20 cellular contexts compared by ENCODE assay signal in genomic region chr17:35750526-35751395, GRCh38. TPM values are rescaled to one million over a fixed set of nuclear protein-coding genes. Genes with fewer than 3 reads are reported as not detected.
DNase-seq lines count a peak whose midpoint lies in the region; ATAC-seq, FAIRE-seq and TF ChIP-seq lines count a peak whose summit lies in the region.
"Had no signal": no experiment of that assay in that cellular context is flagged by ENCODE, and none has a peak within 500 bp of the region (broad histone marks: within the 10 kb centered on the region; RNA-seq: fewer than 3 reads in every experiment).

No MANE protein-coding gene starts in this region.

- H3K56ac ChIP-seq in H9 (ENCODE audit: insufficient read length, low read depth, low read length) = no peak overlapping the region

- H3K27me3 Mint-ChIP-seq in activated CD4-positive, alpha-beta T cell treated with anti-CD3 and anti-CD28 coated beads, Interleukin-2, amount 10 ng/mL, durations not matched to agents 24 days and 14 days = peaks cover 40% of the 10 kb centered on the region
- H3K27me3 Mint-ChIP-seq in H9 (ENCODE audit: low read depth) (peaks cover 35% of the 10 kb centered on the region), WTC11 (ENCODE audit: low read depth) (peaks cover 36% of the 10 kb centered on the region)

- H2AFZ ChIP-seq in H9 (ENCODE audit: low read length) (no peak overlapping the region), keratinocyte (ENCODE audit: control insufficient read depth, low read length) (no peak overlapping the region)

- no peak overlapping the region for H2BK120ac ChIP-seq in H9 (ENCODE audit: low read depth, low read length, poor library complexity, severe bottlenecking)

- no peak overlapping the region for H3K18ac ChIP-seq in H9 (ENCODE audit: insufficient read length, low read depth, low read length)

- no peak overlapping the region for H3K9ac ChIP-seq in H9 (ENCODE audit: extremely low read depth, insufficient read length, low read length)
- no peak overlapping the region for H3K9ac ChIP-seq in keratinocyte (ENCODE audit: control insufficient read depth, extremely low read depth, insufficient read depth, low read length)

- H4K5ac ChIP-seq in H9 (ENCODE audit: insufficient read length, low read depth, low read length) = no peak overlapping the region

- H3K79me2 ChIP-seq in H9 (ENCODE audit: insufficient read depth, low read length) = no peaks in the 10 kb centered on the region
- no peaks in the 10 kb centered on the region for H3K79me2 ChIP-seq in keratinocyte (ENCODE audit: control insufficient read depth, insufficient read depth, low read length)

- intact Hi-C loops in activated CD4-positive, alpha-beta T cell treated with anti-CD3 and anti-CD28 coated beads, Interleukin-2, amount 10 ng/mL, durations not matched to agents 24 days and 14 days (cut with micrococcal nuclease) = no loop called here

- no peaks in the 10 kb centered on the region for H3K36me3 ChIP-seq in keratinocyte (ENCODE audit: control insufficient read depth in 2 of 2, extremely low read depth in 1 of 2, insufficient read depth in 2 of 2, low read length in 2 of 2)
- H3K36me3 ChIP-seq: colonic mucosa, upper lobe of left lung had no signal

- no peak overlapping the region for H3K4ac ChIP-seq in H9 (ENCODE audit: low read depth, low read length)

- TF ChIP-seq CTCF in H9 (conservative IDR thresholded peaks at IDR 0.05) (no peak), WTC11 (IDR thresholded peaks at IDR 0.05) (no peak), keratinocyte (optimal IDR thresholded peaks at IDR 0.05 in 1 of 3, IDR thresholded peaks at IDR 0.05 in 1 of 3, conservative IDR thresholded peaks at IDR 0.05 in 1 of 3; ENCODE audit: extremely low read depth in 1 of 3, insufficient read depth in 2 of 3, low read length in 3 of 3) (no peak)

- H3K27ac ChIP-seq in H9 (ENCODE audit: insufficient read length, low read depth, low read length) (no peak overlapping the region), keratinocyte (ENCODE audit: control insufficient read depth, insufficient read depth, low read length) (no peak overlapping the region)
- H3K27ac ChIP-seq: colonic mucosa, upper lobe of left lung had no signal

- no peak overlapping the region for H2BK20ac ChIP-seq in H9 (ENCODE audit: low read depth, low read length, poor library complexity, severe bottlenecking)

- no CpG with 5 or more reads among the region's 10 CpGs for WGBS in H9 (ENCODE audit: extremely low coverage, insufficient read length, low lambda C conversion rate)

- H3K4me1 ChIP-seq in H9 (ENCODE audit: insufficient read depth, low read length) (no peaks in the 10 kb centered on the region), keratinocyte (ENCODE audit: control insufficient read depth, extremely low read depth, insufficient read depth, low read length) (peaks cover 28% of the 10 kb centered on the region)
- H3K4me1 ChIP-seq: colonic mucosa had no signal

- no peak overlapping the region for H3T11ph ChIP-seq in H9 (ENCODE audit: low read length)

- dilution Hi-C loops in keratinocyte (cut with MboI; ENCODE audit: extremely low pct_ligation_motif_present, low sequenced_read_pairs) = no loop called here

- H3K4me1 Mint-ChIP-seq in activated CD4-positive, alpha-beta T cell treated with anti-CD3 and anti-CD28 coated beads, Interleukin-2, amount 10 ng/mL, durations not matched to agents 24 days and 14 days = peaks cover 18% of the 10 kb centered on the region
- peaks cover 20 to 33% of the 10 kb centered on the region in 2 experiments for H3K4me1 Mint-ChIP-seq in H9
- H3K4me1 Mint-ChIP-seq in WTC11 = peaks cover 26% of the 10 kb centered on the region

- H2BK15ac ChIP-seq in H9 (ENCODE audit: low read depth, low read length) = no peak overlapping the region

- ATAC-seq in WTC11 (no peak), HG02798 (IDR thresholded peaks at IDR 0.05; ENCODE audit: poor library complexity, unreplicated experiment) (no peak)
- ATAC-seq: stimulated activated memory B cell treated with anti-CD40 and anti-IgM and Interleukin-4, amounts not matched to agents 10 μg/mL and 1 μg/mL and 100 μg/mL, for 72 hours had no signal

- CTCF ChIA-PET in WTC11 (lab: Charles Lee) = interaction anchor here (0.6 to 8.3 kb wide), 15 partner anchors 10 to 828 kb away, joined by 3 to 100 read pairs (median 5); partner anchors contain the start of genes C17orf50, RASL10B and TAF15

- peaks cover 3% of the 10 kb centered on the region for H3K9me1 ChIP-seq in keratinocyte (ENCODE audit: control insufficient read depth, extremely low read depth, insufficient read depth, low read length)

- H4K91ac ChIP-seq in H9 (ENCODE audit: insufficient read length, low read depth, low read length) = no peak overlapping the region

- no peaks in the 10 kb centered on the region for H3K9me3 Mint-ChIP-seq in activated CD4-positive, alpha-beta T cell treated with anti-CD3 and anti-CD28 coated beads, Interleukin-2, amount 10 ng/mL, durations not matched to agents 24 days and 14 days
- H3K9me3 Mint-ChIP-seq in H9 (no peaks in the 10 kb centered on the region; a peak in 2 of 5 replicates), WTC11 (no peaks in the 10 kb centered on the region)
- H3K9me3 Mint-ChIP-seq: stimulated activated memory B cell treated with anti-CD40 and anti-IgM and Interleukin-4, amounts not matched to agents 10 μg/mL and 1 μg/mL and 100 μg/mL, for 72 hours had no signal

- no peak for FAIRE-seq in keratinocyte (lab: Jason Lieb, UNC)

- H4K8ac ChIP-seq in H9 (replicated peaks; ENCODE audit: insufficient read length, low read depth, low read length) = no peak overlapping the region

- H3K27ac Mint-ChIP-seq in activated CD4-positive, alpha-beta T cell treated with anti-CD3 and anti-CD28 coated beads, Interleukin-2, amount 10 ng/mL, durations not matched to agents 24 days and 14 days = no peak overlapping the region
- H3K27ac Mint-ChIP-seq in H9 = no peak overlapping the region
- no peak overlapping the region for H3K27ac Mint-ChIP-seq in WTC11
- H3K27ac Mint-ChIP-seq: activated CD4-positive, alpha-beta T cell treated with anti-CD3 and anti-CD28 coated beads for 36 hours; stimulated activated memory B cell treated with anti-CD40 and anti-IgM and Interleukin-4, amounts not matched to agents 10 μg/mL and 1 μg/mL and 100 μg/mL, for 72 hours had no signal

- no peaks in the 10 kb centered on the region for H3K79me1 ChIP-seq in H9 (ENCODE audit: insufficient read depth, low read depth, low read length, poor library complexity, severe bottlenecking)

- POLR2A ChIA-PET in WTC11 (lab: Charles Lee) = interaction anchor here (1.1 kb wide), 1 partner anchor 14 kb away, joined by 4 read pairs; no protein-coding TSS in a partner anchor

- no peaks in the 10 kb centered on the region for H4K20me1 ChIP-seq in H9 (ENCODE audit: control insufficient read depth, insufficient read depth, insufficient read length)
- H4K20me1 ChIP-seq in keratinocyte (ENCODE audit: control insufficient read depth, extremely low read depth, insufficient read depth, low read length) = no peaks in the 10 kb centered on the region

- no peak overlapping the region for H3K4me3 ChIP-seq in keratinocyte (ENCODE audit: control insufficient read depth in 2 of 3, extremely low read depth in 1 of 3, insufficient read depth in 2 of 3, low read depth in 1 of 3, low read length in 3 of 3)
- H3K4me3 ChIP-seq: colonic mucosa, skin epidermis had no signal

- peaks cover 7% of the 10 kb centered on the region; the same call in 1 of the 2 replicates for H3K27me3 ChIP-seq in H9 (ENCODE audit: insufficient read depth, low read length)
- H3K27me3 ChIP-seq in keratinocyte (ENCODE audit: control insufficient read depth, extremely low read depth, insufficient read depth, low read length) = no peaks in the 10 kb centered on the region

- H3K9me3 ChIP-seq in H9 (ENCODE audit: control insufficient read depth, low read depth, low read length) (no peaks in the 10 kb centered on the region), keratinocyte (ENCODE audit: control insufficient read depth, low read depth, low read length) (no peaks in the 10 kb centered on the region)
- H3K9me3 ChIP-seq: colonic mucosa, upper lobe of left lung had no signal

- H3K23ac ChIP-seq in H9 (ENCODE audit: insufficient read length, low read depth, low read length) = no peak overlapping the region

- H3K4me2 ChIP-seq in H9 (ENCODE audit: insufficient read depth, insufficient read length, low read length) = peak overlapping the region; percentile 11
- H3K4me2 ChIP-seq in keratinocyte (ENCODE audit: control insufficient read depth, extremely low read depth, insufficient read depth, low read depth, low read length) = peak overlapping the region; percentile 25

- H3K14ac ChIP-seq in H9 (ENCODE audit: insufficient read depth, low read length) = no peak overlapping the region; the same call in 1 of the 2 replicates

- H2AK5ac ChIP-seq in H9 (ENCODE audit: insufficient read length, low read length) = no peak overlapping the region

- H2BK12ac ChIP-seq in H9 (ENCODE audit: insufficient read length, low read depth, low read length) = no peak overlapping the region

- H2BK5ac ChIP-seq in H9 (ENCODE audit: insufficient read length, low read length) = no peak overlapping the region

- H3K4me3 Mint-ChIP-seq in activated CD4-positive, alpha-beta T cell treated with anti-CD3 and anti-CD28 coated beads, Interleukin-2, amount 10 ng/mL, durations not matched to agents 24 days and 14 days = peak overlapping the region; percentile 43
- H3K4me3 Mint-ChIP-seq in H9 (peak overlapping the region; percentile 48 to 67; a peak in 2 of 5 replicates), WTC11 (peak overlapping the region; percentile 65)
- H3K4me3 Mint-ChIP-seq: activated CD4-positive, alpha-beta T cell treated with anti-CD3 and anti-CD28 coated beads for 36 hours; stimulated activated memory B cell treated with anti-CD40 and anti-IgM and Interleukin-4, amounts not matched to agents 10 μg/mL and 1 μg/mL and 100 μg/mL, for 72 hours had no signal

- DNase-seq in activated CD4-positive, alpha-beta T cell treated with anti-CD3 and anti-CD28 coated beads, Interleukin-2, amount 10 ng/mL, durations not matched to agents 24 days and 14 days = no peak
- DNase-seq in activated CD4-positive, alpha-beta T cell treated with anti-CD3 and anti-CD28 coated beads, Interleukin-2, amount 50 U/mL, for 48 hours = no peak
- DNase-seq in H9 = no peak
- DNase-seq in WTC11 (ENCODE audit: low spot score) = no peak
- DNase-seq in keratinocyte (ENCODE audit: low read depth, low spot score) = no peak
- DNase-seq in activated effector memory CD4-positive, alpha-beta T cell treated with Interleukin-2 at 50 U/mL for 16 hours = no peak
- DNase-seq in DMS153 treated with DMSO at 0.1 percent for 48 hours (lab: John Stamatoyannopoulos, UW; ENCODE audit: unreplicated experiment) = no peak
- DNase-seq: colonic mucosa, GF-D8, SHP77 had no signal

- no peaks in the 10 kb centered on the region for H3K23me2 ChIP-seq in H9 (ENCODE audit: insufficient read length, low read depth, low read length, poor library complexity, severe bottlenecking)

- no peaks in the 10 kb centered on the region for H3K36me3 Mint-ChIP-seq in activated CD4-positive, alpha-beta T cell treated with anti-CD3 and anti-CD28 coated beads, Interleukin-2, amount 10 ng/mL, durations not matched to agents 24 days and 14 days (ENCODE audit: low read depth)
- no peaks in the 10 kb centered on the region for H3K36me3 Mint-ChIP-seq in H9 (ENCODE audit: insufficient read depth in 1 of 3, low read depth in 3 of 3)
- no peaks in the 10 kb centered on the region for H3K36me3 Mint-ChIP-seq in WTC11
- H3K36me3 Mint-ChIP-seq: stimulated activated memory B cell treated with anti-CD40 and anti-IgM and Interleukin-4, amounts not matched to agents 10 μg/mL and 1 μg/mL and 100 μg/mL, for 72 hours had no signal

RNA-seq across cellular contexts. Expression of gene GAS2L2, which starts 2.3 kb away (rescaled TPM):
- not detected in 2 replicates for total RNA-seq in activated CD4-positive, alpha-beta T cell treated with anti-CD3 and anti-CD28 coated beads, Interleukin-2, amount 10 ng/mL, durations not matched to agents 24 days and 14 days
- total RNA-seq in H9 (2021) (not detected in 2 replicates), WTC11 (2021) (0.07 to 0.30 TPM (median 0.15 TPM) in 3 replicates)
- polyA plus RNA-seq in keratinocyte = 0.02 to 0.05 TPM (median 0.05 TPM) in 3 replicates
- not detected for polyA plus RNA-seq in keratinocyte (2011; ENCODE audit: low read depth)
- polyA plus RNA-seq in keratinocyte (2011; cell fraction: cytosol; rRNA removed) = 0.05 TPM in 1 of 2 replicates, not detected in the other
- polyA plus RNA-seq in keratinocyte (2011; cell fraction: nucleus; rRNA removed) = 0.14 TPM in 1 of 2 replicates, not detected in the other
- 0.05 TPM in 1 of 2 replicates, not detected in the other for polyA plus RNA-seq in keratinocyte (2012; ENCODE audit: low replicate concordance)
- polyA minus RNA-seq in keratinocyte = not detected in 3 replicates
- not detected for polyA minus RNA-seq in keratinocyte (2011; cell fraction: cytosol; rRNA and poly(A)+ RNA removed)
- not detected in 2 replicates for polyA minus RNA-seq in keratinocyte (2011; cell fraction: nucleus; rRNA and poly(A)+ RNA removed)
- total RNA-seq: A673; epithelial cell of proximal tubule; kidney epithelial cell; osteoblast; T-helper 2 cell treated with Interferon-gamma antibody and Interleukin-4, amounts not matched to agents 100 ng/mL and 5 ng/mL, for 36 hours had no signal

RNA-seq across cellular contexts. Expression of gene C17orf50, which starts 9.9 kb away (rescaled TPM):
- not detected in 2 replicates for total RNA-seq in activated CD4-positive, alpha-beta T cell treated with anti-CD3 and anti-CD28 coated beads, Interleukin-2, amount 10 ng/mL, durations not matched to agents 24 days and 14 days
- total RNA-seq in H9 (2021) (not detected in 2 replicates), WTC11 (2021) (0.30 to 0.89 TPM (median 0.35 TPM) in 3 replicates)
- polyA plus RNA-seq in keratinocyte = not detected in 3 replicates
- polyA plus RNA-seq in keratinocyte (2011; ENCODE audit: low read depth) = not detected
- not detected in 2 replicates for polyA plus RNA-seq in keratinocyte (2011; cell fraction: cytosol; rRNA removed)
- polyA plus RNA-seq in keratinocyte (2011; cell fraction: nucleus; rRNA removed) = not detected in 2 replicates
- not detected in 2 replicates for polyA plus RNA-seq in keratinocyte (2012; ENCODE audit: low replicate concordance)
- not detected in 3 replicates for polyA minus RNA-seq in keratinocyte
- polyA minus RNA-seq in keratinocyte (2011; cell fraction: cytosol; rRNA and poly(A)+ RNA removed) = not detected
- polyA minus RNA-seq in keratinocyte (2011; cell fraction: nucleus; rRNA and poly(A)+ RNA removed) = not detected in 2 replicates
- total RNA-seq: A673; activated CD4-positive, alpha-beta T cell treated with anti-CD3 and anti-CD28 coated beads for 36 hours; colonic mucosa; kidney epithelial cell; osteoblast; T-helper 2 cell treated with Interferon-gamma antibody and Interleukin-4, amounts not matched to agents 100 ng/mL and 5 ng/mL, for 36 hours had no signal

RNA-seq across cellular contexts. Expression of gene RASL10B, which starts 19.3 kb away (rescaled TPM):
- 0.71 and 0.72 TPM in 2 replicates for total RNA-seq in activated CD4-positive, alpha-beta T cell treated with anti-CD3 and anti-CD28 coated beads, Interleukin-2, amount 10 ng/mL, durations not matched to agents 24 days and 14 days
- total RNA-seq in H9 (2021) (15.0 and 15.9 TPM in 2 replicates), WTC11 (2021) (17.4 to 25.4 TPM (median 25.3 TPM) in 3 replicates)
- 0.07 to 0.32 TPM (median 0.30 TPM) in 3 replicates for polyA plus RNA-seq in keratinocyte
- polyA plus RNA-seq in keratinocyte (2011; ENCODE audit: low read depth) = not detected
- 0.16 and 0.34 TPM in 2 replicates for polyA plus RNA-seq in keratinocyte (2011; cell fraction: cytosol; rRNA removed)
- polyA plus RNA-seq in keratinocyte (2011; cell fraction: nucleus; rRNA removed) = 0.13 and 0.31 TPM in 2 replicates
- 0.07 and 0.13 TPM in 2 replicates for polyA plus RNA-seq in keratinocyte (2012; ENCODE audit: low replicate concordance)
- 0.32 to 0.96 TPM in 2 of 3 replicates, not detected in the other for polyA minus RNA-seq in keratinocyte
- polyA minus RNA-seq in keratinocyte (2011; cell fraction: cytosol; rRNA and poly(A)+ RNA removed) = not detected
- 0.21 and 1.6 TPM in 2 replicates for polyA minus RNA-seq in keratinocyte (2011; cell fraction: nucleus; rRNA and poly(A)+ RNA removed)

RNA-seq across cellular contexts. Expression of gene MMP28, which starts 44.7 kb away (rescaled TPM):
- total RNA-seq in activated CD4-positive, alpha-beta T cell treated with anti-CD3 and anti-CD28 coated beads, Interleukin-2, amount 10 ng/mL, durations not matched to agents 24 days and 14 days = not detected in 2 replicates
- total RNA-seq in H9 (2021) (not detected in 2 replicates), WTC11 (2021) (0.22 TPM in 1 of 3 replicates, not detected in the others)
- polyA plus RNA-seq in keratinocyte = 13.7 to 43.5 TPM (median 21.3 TPM) in 3 replicates
- polyA plus RNA-seq in keratinocyte (2011; ENCODE audit: low read depth) = 11.1 TPM
- polyA plus RNA-seq in keratinocyte (2011; cell fraction: cytosol; rRNA removed) = 26.2 and 27.8 TPM in 2 replicates
- polyA plus RNA-seq in keratinocyte (2011; cell fraction: nucleus; rRNA removed) = 31.1 and 34.2 TPM in 2 replicates
- polyA plus RNA-seq in keratinocyte (2012; ENCODE audit: low replicate concordance) = 12.5 and 33.7 TPM in 2 replicates
- 15.4 to 22.9 TPM (median 19.7 TPM) in 3 replicates for polyA minus RNA-seq in keratinocyte
- polyA minus RNA-seq in keratinocyte (2011; cell fraction: cytosol; rRNA and poly(A)+ RNA removed) = 30.5 TPM
- 16.4 and 28.5 TPM in 2 replicates for polyA minus RNA-seq in keratinocyte (2011; cell fraction: nucleus; rRNA and poly(A)+ RNA removed)
- total RNA-seq: A673; epithelial cell of proximal tubule; T-helper 2 cell treated with Interferon-gamma antibody and Interleukin-4, amounts not matched to agents 100 ng/mL and 5 ng/mL, for 36 hours had no signal

RNA-seq across cellular contexts. Expression of gene TAF15, which starts 58.5 kb away (rescaled TPM):
- 326 and 338 TPM in 2 replicates for total RNA-seq in activated CD4-positive, alpha-beta T cell treated with anti-CD3 and anti-CD28 coated beads, Interleukin-2, amount 10 ng/mL, durations not matched to agents 24 days and 14 days
- 290 and 304 TPM in 2 replicates for total RNA-seq in H9 (2021)
- 273 to 322 TPM (median 316 TPM) in 3 replicates for total RNA-seq in WTC11 (2021)
- polyA plus RNA-seq in keratinocyte = 30.8 to 101 TPM (median 57.1 TPM) in 3 replicates
- 70.6 TPM for polyA plus RNA-seq in keratinocyte (2011; ENCODE audit: low read depth)
- 51.2 and 73.6 TPM in 2 replicates for polyA plus RNA-seq in keratinocyte (2011; cell fraction: cytosol; rRNA removed)
- 129 and 135 TPM in 2 replicates for polyA plus RNA-seq in keratinocyte (2011; cell fraction: nucleus; rRNA removed)
- 73.0 and 224 TPM in 2 replicates for polyA plus RNA-seq in keratinocyte (2012; ENCODE audit: low replicate concordance)
- 35.9 to 87.8 TPM (median 52.5 TPM) in 3 replicates for polyA minus RNA-seq in keratinocyte
- polyA minus RNA-seq in keratinocyte (2011; cell fraction: cytosol; rRNA and poly(A)+ RNA removed) = 35.7 TPM
- polyA minus RNA-seq in keratinocyte (2011; cell fraction: nucleus; rRNA and poly(A)+ RNA removed) = 65.9 and 122 TPM in 2 replicates
